ENCODE assay signal across 8 cellular contexts in the genomic region with DNA sequence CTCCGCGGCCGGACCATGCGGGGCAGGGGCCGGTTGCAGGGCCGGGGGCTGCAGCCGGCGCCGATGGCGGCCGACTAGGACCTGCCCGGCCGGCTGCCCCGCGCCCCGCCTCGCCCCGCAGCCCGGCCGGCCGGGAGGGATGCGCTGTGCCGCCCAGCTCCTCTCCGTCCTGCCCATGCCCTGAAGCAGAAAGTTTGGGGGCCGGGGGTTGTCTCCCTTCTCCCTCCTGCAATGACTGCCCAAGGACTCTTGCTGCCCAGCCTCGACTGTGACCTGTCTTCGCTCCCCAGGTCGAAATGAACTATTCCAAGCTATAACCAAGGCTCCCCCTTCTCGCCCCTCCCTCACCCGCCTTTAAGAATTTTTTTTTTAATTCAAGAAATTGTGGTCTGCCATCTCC. TPM values are rescaled to one million over a fixed set of nuclear protein-coding genes. Genes with fewer than 3 reads are reported as not detected.
A peak's percentile ranks its signal among the peaks of the same experiment; 100 is the strongest.
DNase-seq lines count a peak whose midpoint lies in the region; ATAC-seq and TF ChIP-seq lines count a peak whose summit lies in the region.

No MANE protein-coding gene starts in this region.

- peak overlapping the region; percentile 40 for H3K9ac ChIP-seq in SU-DHL-6 (ENCODE audit: low read length)

- peak overlapping the region; percentile 86 for H3K27ac Mint-ChIP-seq in activated T-cell treated with anti-CD3 and anti-CD28 coated beads, Interleukin-2, amount 50 U/mL, for 24 hours

- H3K4me1 ChIP-seq in foreskin keratinocyte, result peaks cover 13% of the 10 kb centered on the region

- peak; percentile 7 for ATAC-seq in foreskin keratinocyte
- ATAC-seq in HG03521 (IDR thresholded peaks at IDR 0.05; ENCODE audit: unreplicated experiment), result no peak

- DNase-seq in activated T-cell treated with anti-CD3 and anti-CD28 coated beads, Interleukin-2, amount 50 U/mL, for 24 hours, result no peak
- DNase-seq in activated T-cell treated with anti-CD3 and anti-CD28 coated beads for 4 hours, result no peak
- no peak for DNase-seq in foreskin keratinocyte
- no peak for DNase-seq in skeletal muscle cell (ENCODE audit: low read depth)
- DNase-seq in GM19240 (ENCODE audit: insufficient read length, low spot score), result no peak
- DNase-seq in NCI-H526 (lab: John Stamatoyannopoulos, UW), result no peak

- H3K9me3 ChIP-seq in SU-DHL-6 (ENCODE audit: insufficient read depth, low read length), result no peaks in the 10 kb centered on the region

- no peaks in the 10 kb centered on the region for H4K20me1 ChIP-seq in SU-DHL-6 (ENCODE audit: low read depth, low read length)

- no peaks in the 10 kb centered on the region for H3K9me3 Mint-ChIP-seq in activated T-cell treated with anti-CD3 and anti-CD28 coated beads, Interleukin-2, amount 50 U/mL, for 24 hours

- peak overlapping the region; percentile 96 for H3K4me2 ChIP-seq in SU-DHL-6 (ENCODE audit: low read depth, low read length, poor library complexity, severe bottlenecking)

- H3K27me3 ChIP-seq in SU-DHL-6 (ENCODE audit: low read length), result no peaks in the 10 kb centered on the region
- H3K27me3 ChIP-seq in foreskin keratinocyte, result no peaks in the 10 kb centered on the region

- TF ChIP-seq CTCF in SU-DHL-6 (IDR thresholded peaks at IDR 0.05; ENCODE audit: insufficient read depth, low read length, poor library complexity, severe bottlenecking) (no peak), foreskin keratinocyte (conservative IDR thresholded peaks at IDR 0.05) (no peak)

- H3F3A ChIP-seq in SU-DHL-6 (ENCODE audit: insufficient read depth), result no peaks in the 10 kb centered on the region

- H3K9me2 ChIP-seq in SU-DHL-6 (replicated peaks; ENCODE audit: insufficient read depth, low read length), result no peaks in the 10 kb centered on the region

- H3K4me1 Mint-ChIP-seq in activated T-cell treated with anti-CD3 and anti-CD28 coated beads, Interleukin-2, amount 50 U/mL, for 24 hours (ENCODE audit: low read depth), result peaks cover 48% of the 10 kb centered on the region

- H3K27ac ChIP-seq in SU-DHL-6 (ENCODE audit: low read depth, low read length), result no peak overlapping the region
- no peak overlapping the region for H3K27ac ChIP-seq in foreskin keratinocyte

- H3K79me2 ChIP-seq in SU-DHL-6 (ENCODE audit: insufficient read depth, low read length), result no peaks in the 10 kb centered on the region

- peak overlapping the region; percentile 84 for H2AFZ ChIP-seq in SU-DHL-6 (ENCODE audit: low read depth, low read length, severe bottlenecking)

- no peaks in the 10 kb centered on the region for H3K36me3 ChIP-seq in SU-DHL-6 (ENCODE audit: low read length)

- H3K4me3 ChIP-seq in SU-DHL-6 (ENCODE audit: insufficient read depth, low read length, poor library complexity, severe bottlenecking), result peak overlapping the region; percentile 77
- peak overlapping the region; percentile 66 for H3K4me3 ChIP-seq in skeletal muscle cell (ENCODE audit: low read depth, low read length)

- H3K27me3 Mint-ChIP-seq in activated T-cell treated with anti-CD3 and anti-CD28 coated beads, Interleukin-2, amount 50 U/mL, for 24 hours, result peaks cover 31% of the 10 kb centered on the region

- peak overlapping the region; percentile 85 for H3K4me3 Mint-ChIP-seq in activated T-cell treated with anti-CD3 and anti-CD28 coated beads, Interleukin-2, amount 50 U/mL, for 24 hours

- H3K36me3 Mint-ChIP-seq in activated T-cell treated with anti-CD3 and anti-CD28 coated beads, Interleukin-2, amount 50 U/mL, for 24 hours (ENCODE audit: low read depth), result peaks cover 5% of the 10 kb centered on the region

RNA-seq across cellular contexts. Expression of a gene that starts 0.3 kb away (rescaled TPM):
- total RNA-seq in foreskin keratinocyte, result 1.7 and 1.8 TPM in 2 replicates
- 1.4 and 1.5 TPM in 2 replicates for polyA plus RNA-seq in foreskin keratinocyte

RNA-seq across cellular contexts. Expression of a gene that starts 16.6 kb away (rescaled TPM):
- 8.2 and 8.8 TPM in 2 replicates for total RNA-seq in foreskin keratinocyte
- 2.4 and 2.9 TPM in 2 replicates for polyA plus RNA-seq in foreskin keratinocyte
